In genomic region chr10:117441812-117442443, GRCh38 we compare ENCODE assay signal across 10 cellular contexts.
DNase-seq lines count a peak whose midpoint lies in the region; ATAC-seq and TF ChIP-seq lines count a peak whose summit lies in the region.
"Had no signal": no experiment of that assay in that cellular context is flagged by ENCODE, and none has a peak within 500 bp of the region (broad histone marks: within the 10 kb centered on the region; RNA-seq: fewer than 3 reads in every experiment).

No MANE protein-coding gene starts in this region.

- H3K4me1 Mint-ChIP-seq in activated naive CD4-positive, alpha-beta T cell treated with anti-CD3 and anti-CD28 coated beads, Interleukin-2, amount 10 ng/mL, durations not matched to agents 7 days and 5 days = no peaks in the 10 kb centered on the region

- no peak overlapping the region for H3K27ac Mint-ChIP-seq in activated naive CD4-positive, alpha-beta T cell treated with anti-CD3 and anti-CD28 coated beads, Interleukin-2, amount 10 ng/mL, durations not matched to agents 7 days and 5 days
- H3K27ac Mint-ChIP-seq: activated naive CD8-positive, alpha-beta T cell; CD4-positive, alpha-beta T cell had no signal

- CTCF ChIA-PET in AG04449 (lab: Yijun Ruan, JAX) = interaction anchor here (0.7 to 3.4 kb wide), 35 partner anchors 10 to 1017 kb away, joined by 3 to 81 read pairs (median 9); no protein-coding TSS in a partner anchor
- CTCF ChIA-PET in activated naive CD4-positive, alpha-beta T cell treated with anti-CD3 and anti-CD28 coated beads, Interleukin-2, amount 10 ng/mL, durations not matched to agents 7 days and 5 days (lab: Charles Lee) = interaction anchor here (1.0 to 2.2 kb wide), 7 partner anchors 10 to 802 kb away, joined by 3 to 11 read pairs (median 4); no protein-coding TSS in a partner anchor

- no peak for TF ChIP-seq POLR2A in NB4 (IDR thresholded peaks at IDR 0.05; ENCODE audit: extremely low read depth, insufficient read length)

- H3K4me3 ChIP-seq in AG04449 (ENCODE audit: low read depth, low read length) = no peak overlapping the region
- no peak overlapping the region for H3K4me3 ChIP-seq in NB4 (ENCODE audit: low read depth, low read length)
- H3K4me3 ChIP-seq in epithelial cell of proximal tubule (ENCODE audit: low read depth, low read length) = no peak overlapping the region

- ATAC-seq in GM21717 (IDR thresholded peaks at IDR 0.05; ENCODE audit: unreplicated experiment) = peak; percentile 55
- no peak for ATAC-seq in GM18520 (IDR thresholded peaks at IDR 0.05; ENCODE audit: unreplicated experiment)

- H3K4me3 Mint-ChIP-seq in activated naive CD4-positive, alpha-beta T cell treated with anti-CD3 and anti-CD28 coated beads, Interleukin-2, amount 10 ng/mL, durations not matched to agents 7 days and 5 days = no peak overlapping the region
- H3K4me3 Mint-ChIP-seq: activated naive CD8-positive, alpha-beta T cell; CD4-positive, alpha-beta T cell had no signal

- H3K9me3 Mint-ChIP-seq in activated naive CD4-positive, alpha-beta T cell treated with anti-CD3 and anti-CD28 coated beads, Interleukin-2, amount 10 ng/mL, durations not matched to agents 7 days and 5 days = peaks cover 22% of the 10 kb centered on the region

- TF ChIP-seq CTCF in AG04449 (IDR thresholded peaks at IDR 0.05; ENCODE audit: insufficient read depth, low read length, missing control alignments) (no peak), NB4 (IDR thresholded peaks at IDR 0.05; ENCODE audit: low read depth, low read length) (no peak), epithelial cell of proximal tubule (conservative IDR thresholded peaks at IDR 0.05; ENCODE audit: low read depth, low read length) (no peak)

- DNase-seq in AG04449 (ENCODE audit: low read depth, low spot score) = peak; percentile 91
- DNase-seq in NB4 (ENCODE audit: low read depth) = peak; percentile 87
- peak; percentile 92 for DNase-seq in epithelial cell of proximal tubule (ENCODE audit: low read depth)
- no peak for DNase-seq in activated T-cell treated with anti-CD3 and anti-CD28 coated beads, Interleukin-2, amount 50 U/mL, for 1 hour
- DNase-seq in NCI-H748 treated with DMSO at 0.1 percent for 48 hours (lab: John Stamatoyannopoulos, UW) = no peak
- no peak for DNase-seq in activated naive CD4-positive, alpha-beta T cell treated with anti-CD3 and anti-CD28 coated beads, Interleukin-2, amount 10 ng/mL, durations not matched to agents 7 days and 5 days
- DNase-seq: CD4-positive, alpha-beta T cell had no signal

- H3K27me3 Mint-ChIP-seq in activated naive CD4-positive, alpha-beta T cell treated with anti-CD3 and anti-CD28 coated beads, Interleukin-2, amount 10 ng/mL, durations not matched to agents 7 days and 5 days = peaks cover 18% of the 10 kb centered on the region

- POLR2A ChIA-PET in AG04449 (lab: Yijun Ruan, JAX) = interaction anchor here (0.6 to 2.4 kb wide), 9 partner anchors 16 to 866 kb away, joined by 3 to 20 read pairs (median 5); partner anchors contain the start of gene EMX2

- peaks cover 3% of the 10 kb centered on the region for H3K36me3 Mint-ChIP-seq in activated naive CD4-positive, alpha-beta T cell treated with anti-CD3 and anti-CD28 coated beads, Interleukin-2, amount 10 ng/mL, durations not matched to agents 7 days and 5 days

Comparison
In these comparisons a context has a peak if more than half of its experiments do, and no peak if none do; other contexts are left out.
1. DNase-seq: peak in AG04449 (single experiment), NB4 (single experiment) and epithelial cell of proximal tubule (single experiment); none in activated T-cell treated with anti-CD3 and anti-CD28 coated beads, Interleukin-2, amount 50 U/mL, for 1 hour (single experiment), NCI-H748 treated with DMSO at 0.1 percent for 48 hours (single experiment) and activated naive CD4-positive, alpha-beta T cell treated with anti-CD3 and anti-CD28 coated beads, Interleukin-2, amount 10 ng/mL, durations not matched to agents 7 days and 5 days (single experiment).